Comparison of ENCODE assay signal across 3 cellular contexts in genomic region chr5:180647941-180648500, GRCh38.
TF ChIP-seq lines count a peak whose summit lies in the region.

No MANE protein-coding gene starts in this region.

TF ChIP-seq in SK-N-SH, 30 proteins besides CTCF, POLR2A, EP300 and RAD21 (continued from another document and continues in another):
- TF ChIP-seq REST (IDR thresholded peaks at IDR 0.05; ENCODE audit: low read depth, low read length) = no peak
- TF ChIP-seq FOSL2 (IDR thresholded peaks at IDR 0.05; ENCODE audit: borderline replicate concordance, low read depth) = no peak
- no peak for TF ChIP-seq CHD2 (IDR thresholded peaks at IDR 0.05; ENCODE audit: low read length, partially characterized antibody)
- TF ChIP-seq RXRA (IDR thresholded peaks at IDR 0.05; ENCODE audit: borderline replicate concordance, low read depth) = no peak
- no peak for TF ChIP-seq TEAD4 (IDR thresholded peaks at IDR 0.05; ENCODE audit: borderline replicate concordance, insufficient read depth)
- TF ChIP-seq RCOR1 (IDR thresholded peaks at IDR 0.05; ENCODE audit: low read length) = no peak
- TF ChIP-seq JUND (IDR thresholded peaks at IDR 0.05) = no peak
- TF ChIP-seq ZBTB33 (IDR thresholded peaks at IDR 0.05; ENCODE audit: borderline replicate concordance, low read depth) = no peak
- no peak for TF ChIP-seq POLR2AphosphoS5 (IDR thresholded peaks at IDR 0.05; ENCODE audit: low read depth, low read length)
- no peak for TF ChIP-seq GATA2 (CRISPR knock-in tag; IDR thresholded peaks at IDR 0.05)
- TF ChIP-seq USF2 (IDR thresholded peaks at IDR 0.05; ENCODE audit: borderline replicate concordance, low read depth, low read length) = no peak

TF ChIP-seq in SK-N-SH treated with all-trans-retinoic acid at 6 μM for 48 hours, 23 proteins besides CTCF, POLR2A, EP300 and RAD21 (continued from another document):
- no peak for TF ChIP-seq CSRNP3 (CRISPR knock-in tag; IDR thresholded peaks at IDR 0.05)

TF ChIP-seq in GM23338, 12 proteins besides CTCF, POLR2A, EP300 and RAD21 (continued from another document):
- no peak for TF ChIP-seq ZNF462 (CRISPR knock-in tag; IDR thresholded peaks at IDR 0.05)
- no peak for TF ChIP-seq STAT1 (IDR thresholded peaks at IDR 0.05; ENCODE audit: unreplicated experiment)
- no peak for TF ChIP-seq CREB1 (CRISPR knock-in tag; IDR thresholded peaks at IDR 0.05; ENCODE audit: low read depth)
- no peak for TF ChIP-seq EZH2 (IDR thresholded peaks at IDR 0.05; ENCODE audit: low read depth, unreplicated experiment)
- TF ChIP-seq ZNF331 (CRISPR knock-in tag; IDR thresholded peaks at IDR 0.05; ENCODE audit: low read depth) = no peak
TF ChIP-seq in GM23338: peak in this region for 0.
